Comparison of ENCODE assay signal across 14 cellular contexts in genomic region chr9:80085668-80086067, GRCh38.
DNase-seq lines count a peak whose midpoint lies in the region; ATAC-seq and TF ChIP-seq lines count a peak whose summit lies in the region.
"Had no signal": no experiment of that assay in that cellular context is flagged by ENCODE, and none has a peak within 500 bp of the region (broad histone marks: within the 10 kb centered on the region; RNA-seq: fewer than 3 reads in every experiment).

No MANE protein-coding gene starts in this region.

- no peak overlapping the region for H4K91ac ChIP-seq in IMR-90 (ENCODE audit: insufficient read depth, low read depth, low read length)

- CTCF ChIA-PET in IMR-90 (lab: Yijun Ruan, JAX): no interaction called here

- POLR2A ChIA-PET in IMR-90 (lab: Charles Lee; ENCODE audit: unreplicated experiment): no interaction called here

- H3K27me3 ChIP-seq in IMR-90 (ENCODE audit: control insufficient read depth, insufficient read depth, low read length) (no peaks in the 10 kb centered on the region), H7 (ENCODE audit: control insufficient read depth, insufficient read depth, low read length) (no peaks in the 10 kb centered on the region)

- no peaks in the 10 kb centered on the region for H4K20me1 ChIP-seq in IMR-90 (ENCODE audit: insufficient read depth, low read length)

- H3K36me3 ChIP-seq in IMR-90 (ENCODE audit: control insufficient read depth, insufficient read depth, low read length) (no peaks in the 10 kb centered on the region), H7 (replicated peaks; ENCODE audit: control insufficient read depth, insufficient read depth, low read length) (no peaks in the 10 kb centered on the region)

- no peak overlapping the region for H3K14ac ChIP-seq in IMR-90 (replicated peaks; ENCODE audit: low read depth, low read length)

- in situ Hi-C loops in IMR-90 (cut with MboI; ENCODE audit: low sequenced_read_pairs): no loop called here

- WGBS in IMR-90 (ENCODE audit: extremely low coverage in 2 of 2, insufficient read length in 1 of 2), 2 experiments: no CpG with 5 or more reads among the region's 1 CpG

- dilution Hi-C loops in IMR-90 (cut with HindIII; ENCODE audit: low sequenced_read_pairs, unreplicated experiment): no loop called here

- no peak overlapping the region for H2AFZ ChIP-seq in IMR-90 (replicated peaks; ENCODE audit: low read length, poor library complexity)

- no peak overlapping the region for H2BK120ac ChIP-seq in IMR-90 (ENCODE audit: low read depth, low read length)

- H3K4ac ChIP-seq in IMR-90 (ENCODE audit: low read depth, low read length): no peak overlapping the region

- no peak for TF ChIP-seq POLR2A in IMR-90 (IDR thresholded peaks at IDR 0.05; ENCODE audit: low read depth, low read length)

- no peak for DNase-seq in activated naive CD4-positive, alpha-beta T cell treated with anti-CD3 and anti-CD28 coated beads, Interleukin-2, amount 50 U/mL, for 72 hours (ENCODE audit: low spot score in 2 of 2)
- DNase-seq in activated naive CD4-positive, alpha-beta T cell (lab: John Stamatoyannopoulos, UW): no peak
- DNase-seq in IMR-90: peak; percentile 4
- peak; percentile 14 for DNase-seq in epithelial cell of esophagus (ENCODE audit: low read depth)
- no peak for DNase-seq in NCI-H1092 treated with DMSO at 0.1 percent for 48 hours (lab: John Stamatoyannopoulos, UW)
- no peak for DNase-seq in stimulated activated CD4-positive, alpha-beta T cell treated with anti-CD3 and anti-CD28 coated beads, Interleukin-2, amount 100 ng/mL, for 24 hours
- DNase-seq in H7: no peak
- DNase-seq: NCI-H1105 treated with DMSO at 0.1 percent for 48 hours, NCI-H1694, NCI-H2081 treated with DMSO at 0.1 percent for 48 hours, NCI-H446 treated with DMSO at 0.1 percent for 48 hours, NCI-H69 had no signal

- H3K56ac ChIP-seq in IMR-90 (ENCODE audit: extremely low read depth, insufficient read depth, low read length): no peak overlapping the region

- no peak overlapping the region for H3K23ac ChIP-seq in IMR-90 (ENCODE audit: low read depth, low read length)

- no peaks in the 10 kb centered on the region for H3K9me3 Mint-ChIP-seq in activated naive CD4-positive, alpha-beta T cell treated with anti-CD3 and anti-CD28 coated beads, Interleukin-2, amount 50 U/mL, for 72 hours

- no peaks in the 10 kb centered on the region for H3K9me1 ChIP-seq in IMR-90 (ENCODE audit: insufficient read depth, low read length)

- no peak overlapping the region for H2AK5ac ChIP-seq in IMR-90 (ENCODE audit: low read depth, low read length)

- no peak overlapping the region for H3K27ac ChIP-seq in IMR-90 (ENCODE audit: insufficient read depth, low read length)
- H3K27ac ChIP-seq: C4-2B had no signal

- peak; percentile 49 to 59 for ATAC-seq in activated naive CD4-positive, alpha-beta T cell treated with anti-CD3 and anti-CD28 coated beads, Interleukin-2, amount 50 U/mL, for 72 hours
- no peak for ATAC-seq in IMR-90 (ENCODE audit: low read depth)
- ATAC-seq: Panc1 had no signal

- no peaks in the 10 kb centered on the region for H3K79me1 ChIP-seq in IMR-90 (ENCODE audit: low read depth in 1 of 2, low read length in 2 of 2)

- no peak for TF ChIP-seq RAD21 in IMR-90 (IDR thresholded peaks at IDR 0.05; ENCODE audit: low read length)

- H3K9me3 ChIP-seq in IMR-90 (ENCODE audit: control insufficient read depth, insufficient read depth, low read length): no peaks in the 10 kb centered on the region

- H3K4me1 ChIP-seq in IMR-90 (ENCODE audit: control insufficient read depth, insufficient read depth, low read length): no peaks in the 10 kb centered on the region

- H3K18ac ChIP-seq in IMR-90 (ENCODE audit: low read depth, low read length): no peak overlapping the region

- intact Hi-C loops in IMR-90 (cut with micrococcal nuclease): no loop called here

- no peak overlapping the region for H2AK9ac ChIP-seq in IMR-90 (replicated peaks; ENCODE audit: low read depth, low read length, poor library complexity)

- no peak overlapping the region for H2BK20ac ChIP-seq in IMR-90 (ENCODE audit: low read depth, low read length)

- H3K4me3 ChIP-seq in IMR-90 (ENCODE audit: insufficient read depth, low read depth, low read length): no peak overlapping the region
- no peak overlapping the region for H3K4me3 ChIP-seq in epithelial cell of esophagus (ENCODE audit: low read length)
- H3K4me3 ChIP-seq in H7 (ENCODE audit: insufficient read depth, low read depth, low read length): no peak overlapping the region

- H2BK15ac ChIP-seq in IMR-90 (ENCODE audit: low read depth, low read length): no peak overlapping the region

- no peaks in the 10 kb centered on the region for H3K36me3 Mint-ChIP-seq in activated naive CD4-positive, alpha-beta T cell treated with anti-CD3 and anti-CD28 coated beads, Interleukin-2, amount 50 U/mL, for 72 hours

- H3K4me2 ChIP-seq in IMR-90 (ENCODE audit: low read depth, low read length): no peak overlapping the region

- H2BK5ac ChIP-seq in IMR-90 (ENCODE audit: low read depth, low read length, poor library complexity, severe bottlenecking): no peak overlapping the region

- TF ChIP-seq CTCF in IMR-90 (conservative IDR thresholded peaks at IDR 0.05; ENCODE audit: low read depth, low read length) (no peak), epithelial cell of esophagus (IDR thresholded peaks at IDR 0.05; ENCODE audit: insufficient read depth, low read depth, low read length, missing control alignments) (no peak)

- H4K5ac ChIP-seq in IMR-90 (ENCODE audit: low read depth, low read length): no peak overlapping the region

- BruUV-seq in IMR-90 (replicated peaks; lab: Mats Ljungman, UMichigan): no TSS peak

- no peak overlapping the region for H4K8ac ChIP-seq in IMR-90 (ENCODE audit: low read depth in 2 of 2, low read length in 2 of 2)

- no peak overlapping the region for H3K9ac ChIP-seq in IMR-90 (ENCODE audit: low read depth, low read length)

- H3K27ac Mint-ChIP-seq in activated naive CD4-positive, alpha-beta T cell treated with anti-CD3 and anti-CD28 coated beads, Interleukin-2, amount 50 U/mL, for 72 hours: no peak overlapping the region

TF ChIP-seq in IMR-90, 13 proteins besides CTCF, POLR2A, EP300 and RAD21:
- TF ChIP-seq MAZ (IDR thresholded peaks at IDR 0.05; ENCODE audit: borderline replicate concordance, low read depth, low read length): no peak
- TF ChIP-seq SMC3 (IDR thresholded peaks at IDR 0.05; ENCODE audit: low read depth, low read length): no peak
- TF ChIP-seq, protein P1, sequence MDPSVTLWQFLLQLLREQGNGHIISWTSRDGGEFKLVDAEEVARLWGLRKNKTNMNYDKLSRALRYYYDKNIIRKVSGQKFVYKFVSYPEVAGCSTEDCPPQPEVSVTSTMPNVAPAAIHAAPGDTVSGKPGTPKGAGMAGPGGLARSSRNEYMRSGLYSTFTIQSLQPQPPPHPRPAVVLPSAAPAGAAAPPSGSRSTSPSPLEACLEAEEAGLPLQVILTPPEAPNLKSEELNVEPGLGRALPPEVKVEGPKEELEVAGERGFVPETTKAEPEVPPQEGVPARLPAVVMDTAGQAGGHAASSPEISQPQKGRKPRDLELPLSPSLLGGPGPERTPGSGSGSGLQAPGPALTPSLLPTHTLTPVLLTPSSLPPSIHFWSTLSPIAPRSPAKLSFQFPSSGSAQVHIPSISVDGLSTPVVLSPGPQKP (IDR thresholded peaks at IDR 0.05; ENCODE audit: borderline replicate concordance, low read depth, low read length): no peak
- no peak for TF ChIP-seq RFX5 (IDR thresholded peaks at IDR 0.05; ENCODE audit: low read depth, low read length)
- TF ChIP-seq BHLHE40 (IDR thresholded peaks at IDR 0.05; ENCODE audit: low read depth, low read length): no peak
- no peak for TF ChIP-seq USF2 (IDR thresholded peaks at IDR 0.05; ENCODE audit: low read depth, low read length)
- no peak for TF ChIP-seq CHD1 (IDR thresholded peaks at IDR 0.05; ENCODE audit: low read depth, low read length)
- TF ChIP-seq NFE2L2 (IDR thresholded peaks at IDR 0.05; ENCODE audit: low read depth, low read length): no peak
- TF ChIP-seq FOS (IDR thresholded peaks at IDR 0.05; ENCODE audit: low read depth, low read length): no peak
- no peak for TF ChIP-seq MAFK (IDR thresholded peaks at IDR 0.05; ENCODE audit: low read depth, low read length)
- TF ChIP-seq CEBPB (IDR thresholded peaks at IDR 0.05; ENCODE audit: low read depth, low read length): no peak
- no peak for TF ChIP-seq RCOR1 (IDR thresholded peaks at IDR 0.05; ENCODE audit: insufficient replicate concordance, low read length)
- TF ChIP-seq MXI1 (IDR thresholded peaks at IDR 0.05; ENCODE audit: borderline replicate concordance, low read depth, low read length): no peak

Comparison
In these comparisons a context has a peak if more than half of its experiments do, and no peak if none do; other contexts are left out.
1. DNase-seq: peak in IMR-90 (single experiment) and epithelial cell of esophagus (single experiment); none in activated naive CD4-positive, alpha-beta T cell treated with anti-CD3 and anti-CD28 coated beads, Interleukin-2, amount 50 U/mL, for 72 hours (0 of 2), activated naive CD4-positive, alpha-beta T cell (0 of 4), NCI-H1092 treated with DMSO at 0.1 percent for 48 hours (single experiment), stimulated activated CD4-positive, alpha-beta T cell treated with anti-CD3 and anti-CD28 coated beads, Interleukin-2, amount 100 ng/mL, for 24 hours (0 of 2) and H7 (single experiment).